Comparison of ENCODE assay signal across 21 cellular contexts in the genomic region with DNA sequence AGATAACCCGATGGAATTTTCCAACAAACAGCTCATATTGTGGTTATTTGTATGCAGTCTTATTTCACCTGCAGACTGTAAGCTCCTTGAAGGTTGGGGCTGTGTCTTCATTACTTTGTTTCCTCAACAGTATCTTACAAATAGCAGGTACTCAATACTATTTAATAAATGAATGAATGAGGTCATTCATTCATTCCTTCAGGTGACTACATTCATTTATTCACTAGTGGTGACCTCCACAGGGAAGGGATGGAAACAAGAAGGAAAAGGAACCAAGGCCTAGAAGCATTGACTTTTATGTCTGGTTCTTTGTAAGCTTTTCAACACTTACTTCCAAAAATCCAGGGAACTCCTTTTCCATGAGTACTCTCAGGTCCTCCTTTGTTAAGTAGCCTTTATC. TPM values are rescaled to one million over a fixed set of nuclear protein-coding genes. Genes with fewer than 3 reads are reported as not detected.
DNase-seq lines count a peak whose midpoint lies in the region; ATAC-seq and TF ChIP-seq lines count a peak whose summit lies in the region.
"Had no signal": no experiment of that assay in that cellular context is flagged by ENCODE, and none has a peak within 500 bp of the region (broad histone marks: within the 10 kb centered on the region; RNA-seq: fewer than 3 reads in every experiment).

No MANE protein-coding gene starts in this region.

- H3K36me3 ChIP-seq in naive thymus-derived CD4-positive, alpha-beta T cell (ENCODE audit: control insufficient read depth in 2 of 3, insufficient read depth in 3 of 3, low read length in 3 of 3) = peaks cover 5 to 44% (median 10%) of the 10 kb centered on the region in 3 experiments
- H3K36me3 ChIP-seq in uterus = no peaks in the 10 kb centered on the region

- peaks cover 75% of the 10 kb centered on the region for H3K4me1 Mint-ChIP-seq in stimulated activated naive CD8-positive, alpha-beta T cell treated with anti-CD3 and anti-CD28 coated beads, Interleukin-15, Interleukin-2, amounts not matched to agents 100 ng/mL and 50 ng/mL, for 24 hours (ENCODE audit: low read depth)
- H3K4me1 Mint-ChIP-seq in activated CD4-positive, alpha-beta memory T cell treated with anti-CD3 and anti-CD28 coated beads, Interleukin-2, amount 10 ng/mL, durations not matched to agents 7 days and 5 days = peaks cover 76% of the 10 kb centered on the region
- H3K4me1 Mint-ChIP-seq in effector memory CD8-positive, alpha-beta T cell (ENCODE audit: low read depth in 2 of 2) = peaks cover 53 to 64% of the 10 kb centered on the region in 2 donors
- H3K4me1 Mint-ChIP-seq in naive thymus-derived CD4-positive, alpha-beta T cell = peaks cover 39 to 73% (median 47%) of the 10 kb centered on the region in 7 donors

- TF ChIP-seq POLR2A in uterus (IDR thresholded peaks at IDR 0.05) = no peak

- intact Hi-C loops in naive thymus-derived CD4-positive, alpha-beta T cell (cut with micrococcal nuclease) = loop anchor here in 1 of 2 donors (1.0 kb wide), 1 partner anchor 12 kb away; no protein-coding TSS in a partner anchor
- intact Hi-C loops in uterus (cut with DNase I; ENCODE audit: low total_unique reads) = no loop called here

- peak overlapping the region; percentile 53 for H3K4me3 Mint-ChIP-seq in stimulated activated naive CD8-positive, alpha-beta T cell treated with anti-CD3 and anti-CD28 coated beads, Interleukin-15, Interleukin-2, amounts not matched to agents 100 ng/mL and 50 ng/mL, for 24 hours
- no peak overlapping the region for H3K4me3 Mint-ChIP-seq in activated CD4-positive, alpha-beta memory T cell treated with anti-CD3 and anti-CD28 coated beads, Interleukin-2, amount 10 ng/mL, durations not matched to agents 7 days and 5 days
- peak overlapping the region in 1 of 2 donors; percentile 61 for H3K4me3 Mint-ChIP-seq in effector memory CD8-positive, alpha-beta T cell
- peak overlapping the region in 1 of 10 donors; percentile 49 for H3K4me3 Mint-ChIP-seq in naive thymus-derived CD4-positive, alpha-beta T cell
- H3K4me3 Mint-ChIP-seq: CD14-positive monocyte had no signal

- POLR2A ChIA-PET in activated CD4-positive, alpha-beta memory T cell treated with anti-CD3 and anti-CD28 coated beads, Interleukin-2, amount 10 ng/mL, durations not matched to agents 7 days and 5 days (lab: Charles Lee) = interaction anchor here (1.4 to 10.7 kb wide), 3 partner anchors 8 to 36 kb away, joined by 3 to 71 read pairs (median 6); a partner anchor contains a TSS
- POLR2A ChIA-PET in naive thymus-derived CD4-positive, alpha-beta T cell (lab: Charles Lee) = interaction anchor here (0.6 to 1.0 kb wide), 3 partner anchors 30 to 89 kb away, joined by 3 read pairs; no protein-coding TSS in a partner anchor

- H3K4me3 ChIP-seq in naive thymus-derived CD4-positive, alpha-beta T cell (ENCODE audit: low read length) = no peak overlapping the region
- H3K4me3 ChIP-seq in uterus = no peak overlapping the region
- H3K4me3 ChIP-seq: left lung, tibial artery had no signal

- no peaks in the 10 kb centered on the region for H3K27me3 Mint-ChIP-seq in stimulated activated naive CD8-positive, alpha-beta T cell treated with anti-CD3 and anti-CD28 coated beads, Interleukin-15, Interleukin-2, amounts not matched to agents 100 ng/mL and 50 ng/mL, for 24 hours
- no peaks in the 10 kb centered on the region for H3K27me3 Mint-ChIP-seq in activated CD4-positive, alpha-beta memory T cell treated with anti-CD3 and anti-CD28 coated beads, Interleukin-2, amount 10 ng/mL, durations not matched to agents 7 days and 5 days
- H3K27me3 Mint-ChIP-seq in effector memory CD8-positive, alpha-beta T cell = no peaks in the 10 kb centered on the region
- H3K27me3 Mint-ChIP-seq in naive thymus-derived CD4-positive, alpha-beta T cell = no peaks in the 10 kb centered on the region

- DNase-seq in stimulated activated naive CD8-positive, alpha-beta T cell treated with anti-CD3 and anti-CD28 coated beads, Interleukin-15, Interleukin-2, amounts not matched to agents 100 U/mL and 50 U/mL, for 24 hours = no peak
- no peak for DNase-seq in activated CD4-positive, alpha-beta memory T cell treated with anti-CD3 and anti-CD28 coated beads, Interleukin-2, amount 10 ng/mL, durations not matched to agents 7 days and 5 days
- DNase-seq in effector memory CD8-positive, alpha-beta T cell = no peak
- no peak for DNase-seq in naive thymus-derived CD4-positive, alpha-beta T cell
- DNase-seq in uterus = no peak
- no peak for DNase-seq in GM13976 (ENCODE audit: low spot score)
- DNase-seq: activated CD4-positive, alpha-beta T cell treated with anti-CD3 and anti-CD28 coated beads for 4 hours; activated gamma-delta T cell; amniotic stem cell; IMR-90; left lung; NCI-H1092; NCI-H1694 treated with DMSO at 0.1 percent for 48 hours; NCI-H2171; NCI-H524; Right ventricle myocardium superior; stimulated activated naive CD4-positive, alpha-beta T cell treated with Interleukin-2 at 50 U/mL for 16 hours; tibial artery had no signal

- no peak for ATAC-seq in stimulated activated naive CD8-positive, alpha-beta T cell treated with anti-CD3 and anti-CD28 coated beads, Interleukin-15, Interleukin-2, amounts not matched to agents 100 U/mL and 50 U/mL, for 24 hours
- no peak for ATAC-seq in effector memory CD8-positive, alpha-beta T cell (replicated peaks)
- no peak for ATAC-seq in naive thymus-derived CD4-positive, alpha-beta T cell
- ATAC-seq: left lung had no signal

- in situ Hi-C loops in GM13976 (cut with MboI; ENCODE audit: low sequenced_read_pairs, unreplicated experiment) = no loop called here

- CTCF ChIA-PET in activated CD4-positive, alpha-beta memory T cell treated with anti-CD3 and anti-CD28 coated beads, Interleukin-2, amount 10 ng/mL, durations not matched to agents 7 days and 5 days (lab: Charles Lee) = interaction anchor here (0.9 to 2.9 kb wide), 4 partner anchors 11 to 18 kb away, joined by 3 to 17 read pairs (median 4); no protein-coding TSS in a partner anchor
- CTCF ChIA-PET in naive thymus-derived CD4-positive, alpha-beta T cell (lab: Charles Lee) = interaction anchor here (1.0 to 2.2 kb wide), 2 partner anchors 16 to 17 kb away, joined by 3 to 11 read pairs; no protein-coding TSS in a partner anchor

- peaks cover 0 to 46% of the 10 kb centered on the region in 2 donors for H3K4me1 ChIP-seq in naive thymus-derived CD4-positive, alpha-beta T cell (ENCODE audit: control insufficient read depth in 2 of 2, insufficient read depth in 2 of 2, low read length in 2 of 2)
- H3K4me1 ChIP-seq in uterus = peaks cover 11 to 12% of the 10 kb centered on the region in 2 donors

- peaks cover 64% of the 10 kb centered on the region for H3K36me3 Mint-ChIP-seq in stimulated activated naive CD8-positive, alpha-beta T cell treated with anti-CD3 and anti-CD28 coated beads, Interleukin-15, Interleukin-2, amounts not matched to agents 100 ng/mL and 50 ng/mL, for 24 hours (ENCODE audit: low read depth)
- H3K36me3 Mint-ChIP-seq in activated CD4-positive, alpha-beta memory T cell treated with anti-CD3 and anti-CD28 coated beads, Interleukin-2, amount 10 ng/mL, durations not matched to agents 7 days and 5 days (ENCODE audit: low read depth) = peaks cover 88% of the 10 kb centered on the region
- peaks cover 70% of the 10 kb centered on the region for H3K36me3 Mint-ChIP-seq in effector memory CD8-positive, alpha-beta T cell (ENCODE audit: insufficient read depth)
- peaks cover 8 to 61% (median 16%) of the 10 kb centered on the region in 5 donors for H3K36me3 Mint-ChIP-seq in naive thymus-derived CD4-positive, alpha-beta T cell

- H3K9me3 Mint-ChIP-seq in stimulated activated naive CD8-positive, alpha-beta T cell treated with anti-CD3 and anti-CD28 coated beads, Interleukin-15, Interleukin-2, amounts not matched to agents 100 ng/mL and 50 ng/mL, for 24 hours = no peaks in the 10 kb centered on the region
- no peaks in the 10 kb centered on the region for H3K9me3 Mint-ChIP-seq in activated CD4-positive, alpha-beta memory T cell treated with anti-CD3 and anti-CD28 coated beads, Interleukin-2, amount 10 ng/mL, durations not matched to agents 7 days and 5 days
- H3K9me3 Mint-ChIP-seq in effector memory CD8-positive, alpha-beta T cell = no peaks in the 10 kb centered on the region
- peaks cover 0 to 1% (median 0%) of the 10 kb centered on the region in 11 donors for H3K9me3 Mint-ChIP-seq in naive thymus-derived CD4-positive, alpha-beta T cell
- H3K9me3 Mint-ChIP-seq: CD14-positive monocyte had no signal

- TF ChIP-seq CTCF in uterus (IDR thresholded peaks at IDR 0.05) = no peak
- no peak for TF ChIP-seq CTCF in GM13976 (IDR thresholded peaks at IDR 0.05; ENCODE audit: borderline replicate concordance, control extremely low read depth, extremely low read depth, insufficient read depth, missing control alignments)

- no peak overlapping the region for H3K27ac ChIP-seq in naive thymus-derived CD4-positive, alpha-beta T cell (ENCODE audit: low read depth, low read length)
- H3K27ac ChIP-seq in uterus = no peak overlapping the region
- H3K27ac ChIP-seq: left lung, tibial artery, VCaP had no signal

- H3K27ac Mint-ChIP-seq in stimulated activated naive CD8-positive, alpha-beta T cell treated with anti-CD3 and anti-CD28 coated beads, Interleukin-15, Interleukin-2, amounts not matched to agents 100 ng/mL and 50 ng/mL, for 24 hours = peak overlapping the region; percentile 94
- H3K27ac Mint-ChIP-seq in activated CD4-positive, alpha-beta memory T cell treated with anti-CD3 and anti-CD28 coated beads, Interleukin-2, amount 10 ng/mL, durations not matched to agents 7 days and 5 days = peak overlapping the region; percentile 47
- peak overlapping the region; percentile 68 to 86 for H3K27ac Mint-ChIP-seq in effector memory CD8-positive, alpha-beta T cell
- no peak overlapping the region for H3K27ac Mint-ChIP-seq in naive thymus-derived CD4-positive, alpha-beta T cell

- H3K9me3 ChIP-seq in naive thymus-derived CD4-positive, alpha-beta T cell (ENCODE audit: control insufficient read depth in 2 of 3, low read length in 3 of 3) = no peaks in the 10 kb centered on the region
- H3K9me3 ChIP-seq in uterus = no peaks in the 10 kb centered on the region
- H3K9me3 ChIP-seq: left lung, tibial artery had no signal

- H3K27me3 ChIP-seq in naive thymus-derived CD4-positive, alpha-beta T cell (ENCODE audit: control insufficient read depth in 2 of 2, insufficient read depth in 2 of 2, low read length in 2 of 2) = no peaks in the 10 kb centered on the region
- H3K27me3 ChIP-seq in uterus = no peaks in the 10 kb centered on the region
- H3K27me3 ChIP-seq: left lung, tibial artery had no signal

RNA-seq across cellular contexts. Expression of a gene that starts 7.9 kb away (rescaled TPM):
- 100 to 1,000 TPM; 631 to 641 TPM for total RNA-seq in activated CD4-positive, alpha-beta memory T cell treated with anti-CD3 and anti-CD28 coated beads, Interleukin-2, amount 10 ng/mL, durations not matched to agents 7 days and 5 days
- total RNA-seq in naive thymus-derived CD4-positive, alpha-beta T cell = 100 to 1,000 TPM; 131 to 361 (median 143) TPM
- polyA plus RNA-seq in naive thymus-derived CD4-positive, alpha-beta T cell = 100 to 1,000 TPM; 458 to 492 TPM
- 100 to 1,000 TPM in 1 of 4 donors, 10 to 100 TPM in 3; 21.8 to 189 (median 34.6) TPM for total RNA-seq in uterus

RNA-seq across cellular contexts. Expression of a gene that starts 51.0 kb away (rescaled TPM):
- 100 to 1,000 TPM; 504 to 539 TPM for total RNA-seq in activated CD4-positive, alpha-beta memory T cell treated with anti-CD3 and anti-CD28 coated beads, Interleukin-2, amount 10 ng/mL, durations not matched to agents 7 days and 5 days
- total RNA-seq in naive thymus-derived CD4-positive, alpha-beta T cell = 100 to 1,000 TPM in 2 of 5 experiments, 10 to 100 TPM in 3; 28.6 to 442 (median 96.5) TPM
- polyA plus RNA-seq in naive thymus-derived CD4-positive, alpha-beta T cell = 100 to 1,000 TPM; 189 to 210 TPM
- total RNA-seq in uterus = 100 to 1,000 TPM in 3 of 4 donors, 10 to 100 TPM in 1; 14.9 to 321 (median 146) TPM

Comparison
In these comparisons a context has a peak if more than half of its experiments do, and no peak if none do; other contexts are left out.
1. H3K27ac Mint-ChIP-seq: peak in stimulated activated naive CD8-positive, alpha-beta T cell treated with anti-CD3 and anti-CD28 coated beads, Interleukin-15, Interleukin-2, amounts not matched to agents 100 ng/mL and 50 ng/mL, for 24 hours (single experiment), activated CD4-positive, alpha-beta memory T cell treated with anti-CD3 and anti-CD28 coated beads, Interleukin-2, amount 10 ng/mL, durations not matched to agents 7 days and 5 days (single experiment) and effector memory CD8-positive, alpha-beta T cell (2 of 2); none in naive thymus-derived CD4-positive, alpha-beta T cell (0 of 9).